Comparison of ENCODE assay signal across 25 cellular contexts in genomic region chr22:36787594-36787993, GRCh38. TPM values are rescaled to one million over a fixed set of nuclear protein-coding genes. Genes with fewer than 3 reads are reported as not detected.
"Had no signal": no experiment of that assay in that cellular context is flagged by ENCODE, and none has a peak within 500 bp of the region (broad histone marks: within the 10 kb centered on the region; RNA-seq: fewer than 3 reads in every experiment).

No MANE protein-coding gene starts in this region.

- DNase-seq: KBM-7, NCI-H1048, NCI-H1105, NCI-H1436 treated with DMSO at 0.1 percent for 48 hours, NCI-H1694, NCI-H187 treated with DMSO at 0.1 percent for 48 hours, NCI-H2029 treated with DMSO at 0.1 percent for 48 hours, NCI-H2107, NCI-H2171 treated with DMSO at 0.1 percent for 48 hours, NCI-H345, NCI-H446 treated with DMSO at 0.1 percent for 48 hours, NCI-H510A treated with DMSO at 0.1 percent for 48 hours, NCI-H69, NCI-H774, SHP77, SK-N-SH, SW 1271, T-cell had no signal

- H3K9me2 ChIP-seq: SK-N-SH had no signal

- H3K9me3 ChIP-seq: SK-N-SH had no signal

- H3K9ac ChIP-seq: SK-N-SH had no signal

- H3K9me3 Mint-ChIP-seq: T-cell; T-helper 1 cell treated with Interleukin-12 subunit alpha and Interleukin-12 subunit beta and Interleukin-4 antibody, amounts not matched to agents 30 μg/mL and 1 μg/mL, for 36 hours had no signal

- H3K27ac ChIP-seq: HL-60, RWPE1 had no signal

- H3K36me3 Mint-ChIP-seq: T-cell had no signal

- H3K27ac Mint-ChIP-seq: T-cell; T-helper 1 cell treated with Interleukin-12 subunit alpha and Interleukin-12 subunit beta and Interleukin-4 antibody, amounts not matched to agents 30 μg/mL and 1 μg/mL, for 36 hours had no signal

- H3K4me3 Mint-ChIP-seq: T-cell; T-helper 1 cell treated with Interleukin-12 subunit alpha and Interleukin-12 subunit beta and Interleukin-4 antibody, amounts not matched to agents 30 μg/mL and 1 μg/mL, for 36 hours had no signal

- H3K4me2 ChIP-seq: SK-N-SH had no signal

- ATAC-seq: Panc1, T-cell had no signal

RNA-seq across cellular contexts. Expression of gene PVALB, which starts 29.2 kb away (rescaled TPM):
- total RNA-seq: LHCN-M2, MCF 10A, SK-MEL-5, T-cell had no signal
